In genomic region chr7:65798111-65799075, GRCh38 we compare ENCODE assay signal across 8 cellular contexts.
DNase-seq lines count a peak whose midpoint lies in the region; ATAC-seq and TF ChIP-seq lines count a peak whose summit lies in the region.

No MANE protein-coding gene starts in this region.

- WGBS in upper lobe of left lung, 2 donors, result 66 to 91% methylated on average over 5 of the region's 5 CpGs

- H3K4me1 ChIP-seq in upper lobe of left lung, result no peaks in the 10 kb centered on the region

- peak; percentile 99 for ATAC-seq in GM18861 (IDR thresholded peaks at IDR 0.05; ENCODE audit: unreplicated experiment)
- peak; percentile 89 for ATAC-seq in HG02571 (IDR thresholded peaks at IDR 0.05; ENCODE audit: unreplicated experiment)
- no peak for ATAC-seq in upper lobe of left lung (ENCODE audit: low FRiP score in 2 of 2)

- TF ChIP-seq CTCF in fibroblast of villous mesenchyme (IDR thresholded peaks at IDR 0.05; ENCODE audit: insufficient read depth, low read depth, low read length) (no peak), upper lobe of left lung (IDR thresholded peaks at IDR 0.05) (no peak)

- no peaks in the 10 kb centered on the region for H3K9me3 ChIP-seq in upper lobe of left lung

- H3K27ac ChIP-seq in upper lobe of left lung, result no peak overlapping the region

- H3K4me3 ChIP-seq in fibroblast of villous mesenchyme (ENCODE audit: low read depth, low read length), result no peak overlapping the region
- H3K4me3 ChIP-seq in upper lobe of left lung, result no peak overlapping the region

- no peak for TF ChIP-seq EP300 in upper lobe of left lung (IDR thresholded peaks at IDR 0.05)

- peak; percentile 25 to 33 for DNase-seq in NCI-H524 (lab: John Stamatoyannopoulos, UW)
- peak; percentile 72 for DNase-seq in fibroblast of villous mesenchyme (ENCODE audit: low read depth)
- no peak for DNase-seq in NCI-H1092 treated with DMSO at 0.1 percent for 48 hours (lab: John Stamatoyannopoulos, UW)
- no peak for DNase-seq in NCI-H2107 (lab: John Stamatoyannopoulos, UW)
- no peak for DNase-seq in upper lobe of left lung
- DNase-seq in activated T-cell treated with anti-CD3 and anti-CD28 coated beads, Interleukin-2, amount 50 U/mL, for 1 hour, result no peak

- H3K27me3 ChIP-seq in upper lobe of left lung, result no peaks in the 10 kb centered on the region

- no peaks in the 10 kb centered on the region for H3K36me3 ChIP-seq in upper lobe of left lung

- TF ChIP-seq POLR2A in upper lobe of left lung (IDR thresholded peaks at IDR 0.05), result no peak

Comparison
In these comparisons a context has a peak if more than half of its experiments do, and no peak if none do; other contexts are left out.
1. ATAC-seq: peak in GM18861 (single experiment) and HG02571 (single experiment); none in upper lobe of left lung (0 of 2).
2. DNase-seq: peak in NCI-H524 (2 of 2) and fibroblast of villous mesenchyme (single experiment); none in NCI-H1092 treated with DMSO at 0.1 percent for 48 hours (single experiment), NCI-H2107 (single experiment), upper lobe of left lung (0 of 2) and activated T-cell treated with anti-CD3 and anti-CD28 coated beads, Interleukin-2, amount 50 U/mL, for 1 hour (single experiment).